Comparison of ENCODE assay signal across 8 cellular contexts in the genomic region with DNA sequence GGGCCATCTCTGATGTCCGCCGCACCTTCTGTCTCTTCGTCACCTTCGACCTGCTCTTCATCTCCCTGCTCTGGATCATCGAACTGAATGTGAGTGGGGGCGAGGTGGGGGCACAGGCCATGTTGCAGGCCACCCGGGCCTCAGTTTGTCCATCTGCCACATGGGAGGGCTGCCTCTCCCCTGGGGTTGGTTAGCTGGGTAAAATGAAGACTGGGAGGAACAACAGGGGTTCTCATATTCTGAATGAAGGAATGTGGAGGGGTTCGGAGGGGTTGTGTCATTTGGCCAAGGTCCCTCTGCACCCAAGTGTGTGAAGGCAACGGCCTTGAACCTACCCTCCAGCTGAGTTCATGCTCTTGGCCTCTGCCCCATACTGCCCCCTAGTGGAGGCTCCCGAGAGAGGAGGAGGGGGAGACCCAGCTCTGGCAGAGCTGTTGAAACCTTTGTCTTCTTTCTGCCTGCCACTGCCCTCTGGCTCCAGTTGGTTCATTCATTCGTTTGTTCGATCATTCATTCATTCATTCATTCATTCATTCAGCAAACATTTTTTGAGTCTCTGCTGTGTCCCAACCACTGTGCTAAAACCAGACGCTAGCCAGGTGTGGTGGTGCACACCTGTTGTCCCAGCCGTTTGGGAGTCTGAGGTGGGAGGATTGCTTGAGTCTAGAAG. TPM values are rescaled to one million over a fixed set of nuclear protein-coding genes. Genes with fewer than 3 reads are reported as not detected.
DNase-seq lines count a peak whose midpoint lies in the region; ATAC-seq and TF ChIP-seq lines count a peak whose summit lies in the region.

No MANE protein-coding gene starts in this region.

- in situ Hi-C loops in KBM-7 (cut with MboI; ENCODE audit: low pct_unique_long_range_greater_than_20kb, low sequenced_read_pairs): loop anchor here (25.0 kb wide), 1 partner anchor 91 kb away; no protein-coding TSS in a partner anchor

- intact Hi-C loops in MCF 10A (cut with micrococcal nuclease): no loop called here

- H3K79me2 ChIP-seq in DOHH2 (ENCODE audit: control insufficient read depth, low read length): peaks cover 8% of the 10 kb centered on the region

- H3K36me3 Mint-ChIP-seq in WTC11: peaks cover 5% of the 10 kb centered on the region
- H3K36me3 Mint-ChIP-seq in MCF 10A (ENCODE audit: insufficient read depth, unreplicated experiment): peaks cover 19% of the 10 kb centered on the region

- BruUV-seq in MCF 10A (replicated peaks; lab: Mats Ljungman, UMichigan): no TSS peak

- H3K27me3 Mint-ChIP-seq in WTC11 (ENCODE audit: low read depth): no peaks in the 10 kb centered on the region
- no peaks in the 10 kb centered on the region for H3K27me3 Mint-ChIP-seq in MCF 10A (ENCODE audit: insufficient read depth, unreplicated experiment)

- no peak overlapping the region for H3K4me2 ChIP-seq in DOHH2 (ENCODE audit: low read length)

- CTCF ChIA-PET in WTC11 (lab: Charles Lee) (interaction anchor here (0.6 to 18.1 kb wide), 31 partner anchors 10 to 327 kb away, joined by 3 to 851 read pairs (median 8); partner anchors contain the start of genes CDK12, ERBB2, GSDMB and MIEN1), MCF 10A (lab: Yijun Ruan, JAX) (interaction anchor here (0.6 to 2.2 kb wide), 19 partner anchors 8 to 251 kb away, joined by 3 to 6 read pairs (median 3); partner anchors contain the start of gene ERBB2)

- peak; percentile 46 for ATAC-seq in WTC11
- ATAC-seq in HG03571 (IDR thresholded peaks at IDR 0.05; ENCODE audit: unreplicated experiment): no peak

- no peaks in the 10 kb centered on the region for H3K9me3 ChIP-seq in DOHH2 (ENCODE audit: control insufficient read depth, insufficient read depth, low read length)

- peak; percentile 99 for TF ChIP-seq CTCF in DOHH2 (IDR thresholded peaks at IDR 0.05; ENCODE audit: low read depth, low read length, poor library complexity, severe bottlenecking)
- TF ChIP-seq CTCF in WTC11 (IDR thresholded peaks at IDR 0.05): peak; percentile 92
- peak; percentile 81 for TF ChIP-seq CTCF in MCF 10A (IDR thresholded peaks at IDR 0.05; ENCODE audit: unreplicated experiment)

- no peak overlapping the region for H3K27ac ChIP-seq in DOHH2 (ENCODE audit: low read depth, low read length)

- H3K9me3 Mint-ChIP-seq in WTC11 (no peaks in the 10 kb centered on the region), MCF 10A (ENCODE audit: unreplicated experiment) (no peaks in the 10 kb centered on the region)

- H3K4me1 Mint-ChIP-seq in WTC11 (peaks cover 46% of the 10 kb centered on the region), MCF 10A (ENCODE audit: insufficient read depth, unreplicated experiment) (no peaks in the 10 kb centered on the region)

- H3K27me3 ChIP-seq in DOHH2 (ENCODE audit: control insufficient read depth, low read length): no peaks in the 10 kb centered on the region

- H3K4me1 ChIP-seq in DOHH2 (ENCODE audit: control insufficient read depth, low read length): peaks cover 6% of the 10 kb centered on the region

- DNase-seq in KBM-7: peak; percentile 67
- DNase-seq in WTC11 (ENCODE audit: low spot score): peak; percentile 93
- DNase-seq in MCF 10A (ENCODE audit: unreplicated experiment): peak; percentile 60
- peak; percentile 53 for DNase-seq in kidney tubule cell (ENCODE audit: low spot score)
- DNase-seq in stimulated activated CD4-positive, alpha-beta T cell treated with anti-CD3 and anti-CD28 coated beads, Interleukin-4, amount 100 ng/mL, for 48 hours (ENCODE audit: low read depth in 2 of 2): peak; percentile 79 to 92
- no peak for DNase-seq in NCI-H1048 (lab: John Stamatoyannopoulos, UW)

- H3K27ac Mint-ChIP-seq in WTC11: no peak overlapping the region; the same call in 1 of the 2 replicates
- no peak overlapping the region for H3K27ac Mint-ChIP-seq in MCF 10A (ENCODE audit: low read depth, unreplicated experiment)

- no peaks in the 10 kb centered on the region for H3K9me2 ChIP-seq in DOHH2 (replicated peaks; ENCODE audit: control insufficient read depth, low read length)

- no peak overlapping the region for H3K4me3 ChIP-seq in DOHH2 (ENCODE audit: low read length)

- POLR2A ChIA-PET in WTC11 (lab: Charles Lee) (interaction anchor here (0.6 to 1.6 kb wide), 3 partner anchors 9 to 101 kb away, joined by 3 to 6 read pairs (median 5); partner anchors contain the start of gene ERBB2), MCF 10A (lab: Yijun Ruan, JAX) (interaction anchor here (0.6 to 1.0 kb wide), 3 partner anchors 31 to 324 kb away, joined by 3 read pairs; no protein-coding TSS in a partner anchor)

- H3K4me3 Mint-ChIP-seq in WTC11 (no peak overlapping the region), MCF 10A (ENCODE audit: unreplicated experiment) (no peak overlapping the region)

- H3K36me3 ChIP-seq in DOHH2 (ENCODE audit: control insufficient read depth, low read length): peaks cover 10% of the 10 kb centered on the region

- H4K20me1 ChIP-seq in DOHH2 (ENCODE audit: control insufficient read depth, insufficient read depth, low read depth, low read length): no peaks in the 10 kb centered on the region

- H3F3A ChIP-seq in DOHH2 (ENCODE audit: control insufficient read depth, insufficient read depth): no peaks in the 10 kb centered on the region

TF ChIP-seq in WTC11, 78 proteins besides CTCF, POLR2A, EP300 and RAD21:
- TF ChIP-seq JAZF1 (CRISPR knock-in tag; IDR thresholded peaks at IDR 0.05) (no peak), ZNF416 (CRISPR knock-in tag; IDR thresholded peaks at IDR 0.05) (no peak), NFYB (CRISPR knock-in tag; conservative IDR thresholded peaks at IDR 0.05; ENCODE audit: low read depth) (no peak), ZNF138 (CRISPR knock-in tag; conservative IDR thresholded peaks at IDR 0.05) (no peak), TCF7 (CRISPR knock-in tag; IDR thresholded peaks at IDR 0.05; ENCODE audit: low read depth) (no peak), NFATC4 (CRISPR knock-in tag; IDR thresholded peaks at IDR 0.05) (no peak), ZNF396 (CRISPR knock-in tag; IDR thresholded peaks at IDR 0.05; ENCODE audit: borderline replicate concordance) (no peak), NR2C2 (CRISPR knock-in tag; IDR thresholded peaks at IDR 0.05) (no peak), SP1 (CRISPR knock-in tag; conservative IDR thresholded peaks at IDR 0.05) (no peak), ZNF263 (CRISPR knock-in tag; IDR thresholded peaks at IDR 0.05; ENCODE audit: low read depth) (no peak), EMX1 (CRISPR knock-in tag; IDR thresholded peaks at IDR 0.05) (no peak), ZNF121 (CRISPR knock-in tag; IDR thresholded peaks at IDR 0.05) (no peak)
- TF ChIP-seq, protein P1, sequence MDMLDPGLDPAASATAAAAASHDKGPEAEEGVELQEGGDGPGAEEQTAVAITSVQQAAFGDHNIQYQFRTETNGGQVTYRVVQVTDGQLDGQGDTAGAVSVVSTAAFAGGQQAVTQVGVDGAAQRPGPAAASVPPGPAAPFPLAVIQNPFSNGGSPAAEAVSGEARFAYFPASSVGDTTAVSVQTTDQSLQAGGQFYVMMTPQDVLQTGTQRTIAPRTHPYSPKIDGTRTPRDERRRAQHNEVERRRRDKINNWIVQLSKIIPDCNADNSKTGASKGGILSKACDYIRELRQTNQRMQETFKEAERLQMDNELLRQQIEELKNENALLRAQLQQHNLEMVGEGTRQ (CRISPR knock-in tag; IDR thresholded peaks at IDR 0.05): no peak
TF ChIP-seq in WTC11: peak in this region for 0.

RNA-seq across cellular contexts. Expression of gene TCAP, which starts 11.4 kb away (rescaled TPM):
- total RNA-seq in WTC11 (2021) (2.5 to 2.9 TPM (median 2.8 TPM) in 3 replicates), MCF 10A (2022) (0.37 and 0.71 TPM in 2 replicates)

RNA-seq across cellular contexts. Expression of gene PNMT, which starts 14.5 kb away (rescaled TPM):
- total RNA-seq in WTC11 (2021) (2.4 to 3.1 TPM (median 2.7 TPM) in 3 replicates), MCF 10A (2022) (not detected in 2 replicates)

RNA-seq across cellular contexts. Expression of gene STARD3, which starts 16.9 kb away (rescaled TPM):
- 64.9 to 75.3 TPM (median 65.4 TPM) in 3 replicates for total RNA-seq in WTC11 (2021)
- total RNA-seq in MCF 10A (2022): 30.1 and 31.1 TPM in 2 replicates

RNA-seq across cellular contexts. Expression of gene PPP1R1B, which starts 27.0 kb away (rescaled TPM):
- total RNA-seq in WTC11 (2021) (15.0 to 20.5 TPM (median 15.2 TPM) in 3 replicates), MCF 10A (2022) (not detected in 2 replicates)

RNA-seq across cellular contexts. Expression of gene PGAP3, which starts 34.1 kb away (rescaled TPM):
- total RNA-seq in WTC11 (2021) (24.3 to 25.7 TPM (median 24.9 TPM) in 3 replicates), MCF 10A (2022) (10.0 and 13.2 TPM in 2 replicates)
